Comparison of ENCODE assay signal across 12 cellular contexts in genomic region chr10:93420091-93420490, GRCh38.
DNase-seq lines count a peak whose midpoint lies in the region; ATAC-seq, FAIRE-seq and TF ChIP-seq lines count a peak whose summit lies in the region.
"Had no signal": no experiment of that assay in that cellular context is flagged by ENCODE, and none has a peak within 500 bp of the region (broad histone marks: within the 10 kb centered on the region; RNA-seq: fewer than 3 reads in every experiment).

No MANE protein-coding gene starts in this region.

- no peak overlapping the region for H3K27ac Mint-ChIP-seq in activated naive CD4-positive, alpha-beta T cell treated with anti-CD3 and anti-CD28 coated beads, Interleukin-2, amount 10 ng/mL, durations not matched to agents 7 days and 5 days
- H3K27ac Mint-ChIP-seq: activated CD4-positive, alpha-beta memory T cell treated with anti-CD3 and anti-CD28 coated beads, Interleukin-2, amount 10 ng/mL, durations not matched to agents 7 days and 5 days had no signal

- POLR2A ChIA-PET in HepG2 (lab: Yijun Ruan, JAX), result no interaction called here
- POLR2A ChIA-PET in GM10248 (lab: Yijun Ruan, JAX), result no interaction called here

- H3K4me2 ChIP-seq in HepG2 (ENCODE audit: low read depth, low read length) (no peak overlapping the region), fibroblast of lung (ENCODE audit: extremely low read depth, insufficient read depth, low read length) (no peak overlapping the region)

- H3K79me2 ChIP-seq in HepG2 (ENCODE audit: insufficient read depth, low read length) (no peaks in the 10 kb centered on the region), fibroblast of lung (ENCODE audit: control insufficient read depth, insufficient read depth, low read length) (peaks cover 31% of the 10 kb centered on the region)

- WGBS in liver, result 74% methylated on average over 5 of the region's 5 CpGs
- WGBS in HepG2 (ENCODE audit: low lambda C conversion rate), result 70% methylated on average over 5 of the region's 5 CpGs

- H3K36me3 Mint-ChIP-seq in activated naive CD4-positive, alpha-beta T cell treated with anti-CD3 and anti-CD28 coated beads, Interleukin-2, amount 10 ng/mL, durations not matched to agents 7 days and 5 days, result peaks cover 2% of the 10 kb centered on the region

- DNase-seq in HepG2 (ENCODE audit: low spot score) (no peak), fibroblast of lung (ENCODE audit: low read depth in 2 of 2) (peak; percentile 41 to 51), myocyte (ENCODE audit: low read depth) (peak; percentile 87), GM10248 (ENCODE audit: extremely low spot score) (no peak), upper lobe of right lung (no peak)
- DNase-seq in activated naive CD4-positive, alpha-beta T cell treated with anti-CD3 and anti-CD28 coated beads, Interleukin-2, amount 10 ng/mL, durations not matched to agents 7 days and 5 days, result no peak
- DNase-seq: activated CD4-positive, alpha-beta memory T cell treated with anti-CD3 and anti-CD28 coated beads, Interleukin-2, amount 10 ng/mL, durations not matched to agents 7 days and 5 days; NCI-H510A had no signal

- H3K4me3 ChIP-seq in liver (ENCODE audit: low read depth in 1 of 3, low read length in 3 of 3), result no peak overlapping the region
- no peak overlapping the region for H3K4me3 ChIP-seq in HepG2 (replicated peaks in 1 of 3; ENCODE audit: insufficient read depth in 1 of 3, low read depth in 2 of 3, low read length in 3 of 3)
- H3K4me3 ChIP-seq in fibroblast of lung (replicated peaks in 1 of 4; ENCODE audit: control extremely low read depth in 1 of 4, insufficient read depth in 1 of 4, low read depth in 3 of 4, low read length in 4 of 4), result no peak overlapping the region
- no peak overlapping the region for H3K4me3 ChIP-seq in upper lobe of right lung

- TF ChIP-seq CTCF in liver (IDR thresholded peaks at IDR 0.05; ENCODE audit: low read depth, low read length, missing input control) (no peak), HepG2 (CRISPR knock-in tag; IDR thresholded peaks at IDR 0.05) (no peak), fibroblast of lung (conservative IDR thresholded peaks at IDR 0.05 in 1 of 2, IDR thresholded peaks at IDR 0.05 in 1 of 2; ENCODE audit: low read depth in 1 of 2, low read length in 2 of 2) (no peak), GM10248 (IDR thresholded peaks at IDR 0.05; ENCODE audit: control extremely low read depth, extremely low read depth, low read depth, missing control alignments) (no peak), upper lobe of right lung (IDR thresholded peaks at IDR 0.05) (no peak)

- no TSS peak for BruUV-seq in HepG2 (replicated peaks; lab: Mats Ljungman, UMichigan)

- H3K9ac ChIP-seq in liver (ENCODE audit: low read depth in 1 of 2, low read length in 2 of 2), result no peak overlapping the region
- no peak overlapping the region for H3K9ac ChIP-seq in HepG2 (ENCODE audit: insufficient read depth, low read depth, low read length)
- no peak overlapping the region for H3K9ac ChIP-seq in fibroblast of lung (ENCODE audit: insufficient read depth, low read length)

- H3K27me3 ChIP-seq in liver (ENCODE audit: control insufficient read depth in 4 of 4, insufficient read depth in 4 of 4, low read length in 3 of 4) (no peaks in the 10 kb centered on the region), HepG2 (ENCODE audit: control insufficient read depth in 1 of 2, insufficient read depth in 2 of 2, low read length in 2 of 2) (no peaks in the 10 kb centered on the region), fibroblast of lung (ENCODE audit: control insufficient read depth, insufficient read depth, low read length) (no peaks in the 10 kb centered on the region), upper lobe of right lung (no peaks in the 10 kb centered on the region)

- H3K27me3 Mint-ChIP-seq in activated naive CD4-positive, alpha-beta T cell treated with anti-CD3 and anti-CD28 coated beads, Interleukin-2, amount 10 ng/mL, durations not matched to agents 7 days and 5 days, result peaks cover 4% of the 10 kb centered on the region
- H3K27me3 Mint-ChIP-seq: activated CD4-positive, alpha-beta memory T cell treated with anti-CD3 and anti-CD28 coated beads, Interleukin-2, amount 10 ng/mL, durations not matched to agents 7 days and 5 days had no signal

- no peaks in the 10 kb centered on the region for H3K9me3 ChIP-seq in liver (ENCODE audit: control insufficient read depth in 4 of 4, low read length in 3 of 4)
- H3K9me3 ChIP-seq in HepG2 (ENCODE audit: low read length), result no peaks in the 10 kb centered on the region
- H3K9me3 ChIP-seq in fibroblast of lung (ENCODE audit: control insufficient read depth, insufficient read depth, low read depth, low read length), result no peaks in the 10 kb centered on the region
- H3K9me3 ChIP-seq in upper lobe of right lung, result no peaks in the 10 kb centered on the region

- TF ChIP-seq RAD21 in liver (IDR thresholded peaks at IDR 0.05) (no peak), HepG2 (CRISPR knock-in tag; IDR thresholded peaks at IDR 0.05) (no peak)

- H3K4me1 Mint-ChIP-seq in activated naive CD4-positive, alpha-beta T cell treated with anti-CD3 and anti-CD28 coated beads, Interleukin-2, amount 10 ng/mL, durations not matched to agents 7 days and 5 days, result peaks cover 11% of the 10 kb centered on the region

- in situ Hi-C loops in HepG2 (cut with HindIII; ENCODE audit: extremely low pct_ligation_motif_present, low pct_unique_long_range_greater_than_20kb), result no loop called here

- no peak overlapping the region for H3K4me3 Mint-ChIP-seq in activated naive CD4-positive, alpha-beta T cell treated with anti-CD3 and anti-CD28 coated beads, Interleukin-2, amount 10 ng/mL, durations not matched to agents 7 days and 5 days
- H3K4me3 Mint-ChIP-seq: activated CD4-positive, alpha-beta memory T cell treated with anti-CD3 and anti-CD28 coated beads, Interleukin-2, amount 10 ng/mL, durations not matched to agents 7 days and 5 days had no signal

- intact Hi-C loops in HepG2 (cut with micrococcal nuclease; ENCODE audit: unreplicated experiment), result loop anchor here (10.0 kb wide), 1 partner anchor 65 kb away; the partner anchor contains the start of gene MYOF
- intact Hi-C loops in upper lobe of right lung (cut with DNase I), result no loop called here

- no peaks in the 10 kb centered on the region for H4K20me1 ChIP-seq in HepG2 (ENCODE audit: insufficient read depth, low read length)
- H4K20me1 ChIP-seq in fibroblast of lung (ENCODE audit: control insufficient read depth, extremely low read depth, insufficient read depth, low read length), result no peaks in the 10 kb centered on the region

- H3K36me3 ChIP-seq in liver (ENCODE audit: control insufficient read depth in 4 of 4, insufficient read depth in 3 of 4, low read depth in 1 of 4, low read length in 3 of 4) (no peaks in the 10 kb centered on the region), HepG2 (replicated peaks in 1 of 2; ENCODE audit: control insufficient read depth in 1 of 2, insufficient read depth in 2 of 2, low read length in 2 of 2) (no peaks in the 10 kb centered on the region), fibroblast of lung (ENCODE audit: control insufficient read depth, insufficient read depth, low read length) (peaks cover 17% of the 10 kb centered on the region), upper lobe of right lung (peaks cover 7% of the 10 kb centered on the region)

- no peak for TF ChIP-seq EP300 in HepG2 (IDR thresholded peaks at IDR 0.05; ENCODE audit: low read depth in 2 of 2, low read length in 2 of 2)
- TF ChIP-seq EP300 in HepG2 (CRISPR knock-in tag; IDR thresholded peaks at IDR 0.05; ENCODE audit: borderline replicate concordance), result no peak

- FAIRE-seq in HepG2 (lab: Jason Lieb, UNC), result no peak
- FAIRE-seq: H54 had no signal

- H3K9me3 Mint-ChIP-seq in activated naive CD4-positive, alpha-beta T cell treated with anti-CD3 and anti-CD28 coated beads, Interleukin-2, amount 10 ng/mL, durations not matched to agents 7 days and 5 days, result no peaks in the 10 kb centered on the region
- H3K9me3 Mint-ChIP-seq: activated CD4-positive, alpha-beta memory T cell treated with anti-CD3 and anti-CD28 coated beads, Interleukin-2, amount 10 ng/mL, durations not matched to agents 7 days and 5 days had no signal

- no peak overlapping the region for H3K27ac ChIP-seq in liver (ENCODE audit: low read depth in 1 of 2, low read length in 2 of 2)
- H3K27ac ChIP-seq in HepG2 (ENCODE audit: extremely low read length, insufficient read depth, low read length), result no peak overlapping the region
- peak overlapping the region; percentile 20 for H3K27ac ChIP-seq in fibroblast of lung (ENCODE audit: insufficient read depth, low read length)
- no peak overlapping the region for H3K27ac ChIP-seq in upper lobe of right lung
- H3K27ac ChIP-seq: epithelial cell of prostate had no signal

- ATAC-seq in HepG2 (no peak), GM19351 (IDR thresholded peaks at IDR 0.05; ENCODE audit: unreplicated experiment) (no peak), upper lobe of right lung (no peak)

- CTCF ChIA-PET in HepG2 (lab: Yijun Ruan, JAX; ENCODE audit: low intra/inter-chr PET ratio, low total read pairs) (no interaction called here), GM10248 (lab: Yijun Ruan, JAX) (interaction anchor here (1.6 to 2.1 kb wide), 2 partner anchors 11 to 44 kb away, joined by 4 to 10 read pairs; no protein-coding TSS in a partner anchor)
- CTCF ChIA-PET in activated naive CD4-positive, alpha-beta T cell treated with anti-CD3 and anti-CD28 coated beads, Interleukin-2, amount 10 ng/mL, durations not matched to agents 7 days and 5 days (lab: Charles Lee), result interaction anchor here (0.6 to 1.8 kb wide), 4 partner anchors 9 to 519 kb away, joined by 3 to 5 read pairs (median 4); no protein-coding TSS in a partner anchor

- TF ChIP-seq POLR2A in HepG2 (IDR thresholded peaks at IDR 0.05; ENCODE audit: insufficient read depth in 1 of 2, low read depth in 2 of 2, low read length in 2 of 2), result no peak

- H3K4me1 ChIP-seq in liver (ENCODE audit: control insufficient read depth in 4 of 4, insufficient read depth in 4 of 4, low read length in 3 of 4) (peaks cover 0 to 6% (median 1%) of the 10 kb centered on the region in 4 donors), HepG2 (ENCODE audit: insufficient read depth, low read length) (peaks cover 14% of the 10 kb centered on the region), fibroblast of lung (ENCODE audit: control insufficient read depth, extremely low read depth, insufficient read depth, low read length) (peaks cover 5% of the 10 kb centered on the region), upper lobe of right lung (peaks cover 28% of the 10 kb centered on the region)

- H2AFZ ChIP-seq in HepG2 (ENCODE audit: low read length) (no peak overlapping the region), fibroblast of lung (ENCODE audit: low read length) (no peak overlapping the region)

TF ChIP-seq in liver, 16 proteins besides CTCF, POLR2A, EP300 and RAD21 (continues in another document):
- peak in 1 of 2 donors; percentile 16 for TF ChIP-seq RXRA (IDR thresholded peaks at IDR 0.05)
- peak; percentile 10 for TF ChIP-seq SP1 (IDR thresholded peaks at IDR 0.05)
- TF ChIP-seq JUND (IDR thresholded peaks at IDR 0.05), result no peak

TF ChIP-seq in HepG2, 621 proteins besides CTCF, POLR2A, EP300 and RAD21 (continues in another document):
- no peak for TF ChIP-seq ATF5 (CRISPR knock-in tag; IDR thresholded peaks at IDR 0.05; ENCODE audit: low read depth)

Comparison
In these comparisons a context has a peak if more than half of its experiments do, and no peak if none do; other contexts are left out.
1. DNase-seq: peak in fibroblast of lung (2 of 2) and myocyte (single experiment); none in HepG2 (single experiment), activated naive CD4-positive, alpha-beta T cell treated with anti-CD3 and anti-CD28 coated beads, Interleukin-2, amount 10 ng/mL, durations not matched to agents 7 days and 5 days (single experiment), GM10248 (single experiment) and upper lobe of right lung (single experiment).